In genomic region chr2:161414015-161414384, GRCh38 we compare ENCODE assay signal across 8 cellular contexts. TPM values are rescaled to one million over a fixed set of nuclear protein-coding genes. Genes with fewer than 3 reads are reported as not detected.
DNase-seq lines count a peak whose midpoint lies in the region; ATAC-seq and TF ChIP-seq lines count a peak whose summit lies in the region.

No MANE protein-coding gene starts in this region.

- H3K4me3 Mint-ChIP-seq in natural killer cell treated with Interleukin-12 subunit alpha and Interleukin-12 subunit beta and Interleukin-15 and Interleukin-18, amount 100 ng/mL, for 72 hours: peak overlapping the region; percentile 52

- peaks cover 8% of the 10 kb centered on the region for H3K36me3 Mint-ChIP-seq in natural killer cell treated with Interleukin-12 subunit alpha and Interleukin-12 subunit beta and Interleukin-15 and Interleukin-18, amount 100 ng/mL, for 72 hours

- H3K27ac ChIP-seq in HUES64 (ENCODE audit: low read depth, low read length) (no peak overlapping the region), coronary artery (no peak overlapping the region)

- ATAC-seq in natural killer cell treated with Interleukin-12 subunit alpha and Interleukin-12 subunit beta and Interleukin-15 and Interleukin-18, amount 100 ng/mL, for 72 hours: no peak

- H3K4me1 ChIP-seq in HUES64 (ENCODE audit: insufficient read depth, low read length): peaks cover 33% of the 10 kb centered on the region

- H3K4me3 ChIP-seq in AG09309 (ENCODE audit: control insufficient read depth, low read depth, low read length) (peak overlapping the region; percentile 55), HUES64 (ENCODE audit: low read length) (peak overlapping the region; percentile 55), coronary artery (peak overlapping the region; percentile 74)

- peaks cover 79% of the 10 kb centered on the region for H3K27me3 ChIP-seq in HUES64 (ENCODE audit: insufficient read depth, low read length)

- WGBS in HUES64: 4% methylated on average over 8 of the region's 8 CpGs

- no peak overlapping the region for H3K9ac ChIP-seq in HUES64 (ENCODE audit: low read depth, low read length)

- H3K9me3 Mint-ChIP-seq in natural killer cell treated with Interleukin-12 subunit alpha and Interleukin-12 subunit beta and Interleukin-15 and Interleukin-18, amount 100 ng/mL, for 72 hours: no peaks in the 10 kb centered on the region

- no peak for DNase-seq in AG09309 (ENCODE audit: low read depth)
- no peak for DNase-seq in coronary artery (ENCODE audit: low spot score)
- no peak for DNase-seq in natural killer cell treated with Interleukin-12 subunit alpha and Interleukin-12 subunit beta and Interleukin-15 and Interleukin-18, amount 100 ng/mL, for 72 hours (ENCODE audit: low spot score)
- no peak for DNase-seq in NCI-H748 treated with DMSO at 0.1 percent for 48 hours (lab: John Stamatoyannopoulos, UW)
- no peak for DNase-seq in NCI-H2196 treated with DMSO at 0.1 percent for 48 hours (lab: John Stamatoyannopoulos, UW; ENCODE audit: unreplicated experiment)
- DNase-seq in NCI-H2029 treated with DMSO at 0.1 percent for 48 hours (lab: John Stamatoyannopoulos, UW): no peak
- no peak for DNase-seq in NCI-H2029 (lab: John Stamatoyannopoulos, UW)

- H3K27me3 Mint-ChIP-seq in natural killer cell treated with Interleukin-12 subunit alpha and Interleukin-12 subunit beta and Interleukin-15 and Interleukin-18, amount 100 ng/mL, for 72 hours: peaks cover 41 to 50% of the 10 kb centered on the region in 2 donors

- H3K27ac Mint-ChIP-seq in natural killer cell treated with Interleukin-12 subunit alpha and Interleukin-12 subunit beta and Interleukin-15 and Interleukin-18, amount 100 ng/mL, for 72 hours: no peak overlapping the region

- TF ChIP-seq CTCF in AG09309 (IDR thresholded peaks at IDR 0.05; ENCODE audit: control insufficient read depth, insufficient read depth, low read depth, low read length, missing control alignments): no peak
- no peak for TF ChIP-seq CTCF in coronary artery (IDR thresholded peaks at IDR 0.05)

- no peaks in the 10 kb centered on the region for H3K9me3 ChIP-seq in HUES64 (ENCODE audit: insufficient read depth, low read depth, low read length)

- peaks cover 39 to 41% of the 10 kb centered on the region in 2 donors for H3K4me1 Mint-ChIP-seq in natural killer cell treated with Interleukin-12 subunit alpha and Interleukin-12 subunit beta and Interleukin-15 and Interleukin-18, amount 100 ng/mL, for 72 hours (ENCODE audit: low read depth in 2 of 2)

- peaks cover 16% of the 10 kb centered on the region for H3K36me3 ChIP-seq in HUES64 (ENCODE audit: insufficient read depth, low read length)

RNA-seq across cellular contexts. Expression of gene TBR1, which starts 2.1 kb away (rescaled TPM):
- not detected for polyA plus RNA-seq in HUES64 (2013, experiment 1 of 2)
- polyA plus RNA-seq in HUES64 (2013, experiment 2 of 2): not detected
- under 1 TPM in 1 of 2 donors, not detected in 1; 0.05 TPM for total RNA-seq in natural killer cell treated with Interleukin-12 subunit alpha and Interleukin-12 subunit beta and Interleukin-15 and Interleukin-18, amount 100 ng/mL, for 72 hours
